ENCODE assay signal across 7 cellular contexts in the genomic region with DNA sequence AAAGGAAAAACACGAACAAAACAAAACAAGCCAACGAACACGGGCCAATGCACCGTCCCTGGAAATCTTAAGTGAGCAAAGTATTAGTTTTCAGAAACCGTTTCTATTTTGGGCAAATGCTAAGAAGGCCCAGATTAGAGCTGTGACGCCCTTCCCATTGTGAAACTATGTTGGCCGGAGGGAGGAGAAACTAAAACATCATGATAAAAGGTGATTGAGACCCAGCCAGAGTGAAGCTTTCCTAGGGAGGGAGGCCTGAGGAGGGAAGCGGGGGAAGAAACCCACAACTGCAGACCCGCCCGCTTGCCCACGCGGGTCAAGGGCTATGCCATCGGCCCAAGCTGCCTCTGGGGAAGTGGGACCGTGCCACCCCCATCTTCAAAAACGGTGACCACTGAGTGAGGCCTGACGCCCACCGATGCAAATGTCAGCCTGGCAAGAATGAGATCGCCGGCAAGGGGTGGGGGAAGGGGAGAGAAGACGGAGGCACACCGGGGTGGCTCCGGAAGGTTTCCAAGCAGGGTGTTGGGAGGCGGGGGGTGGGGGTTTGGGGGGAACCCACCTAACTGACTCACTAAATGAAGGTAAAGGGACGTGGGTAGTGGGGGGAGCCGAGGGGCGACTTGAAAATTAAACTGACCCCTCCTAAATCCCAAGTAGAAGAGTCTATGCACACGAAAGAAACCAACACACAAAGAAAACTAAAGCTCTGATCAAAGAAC.
DNase-seq lines count a peak whose midpoint lies in the region; TF ChIP-seq lines count a peak whose summit lies in the region.
"Not testable (repeated sequence)": the region's sequence is repeated elsewhere in the genome, so short reads cannot be mapped to it uniquely, and the experiment has no call there.

No MANE protein-coding gene starts in this region.

- not testable (repeated sequence) for H3K4me1 ChIP-seq in NT2/D1 (ENCODE audit: insufficient read depth, insufficient read length); left ventricle myocardium inferior; mucosa of stomach (ENCODE audit: control insufficient read depth, insufficient read depth, low read length); skeletal muscle satellite cell (ENCODE audit: control insufficient read depth, insufficient read depth, low read length)

- not testable (repeated sequence) for H3K36me3 ChIP-seq in NT2/D1 (ENCODE audit: insufficient read depth, insufficient read length, low read length); left ventricle myocardium inferior; mucosa of stomach (ENCODE audit: control insufficient read depth, insufficient read depth, low read length); skeletal muscle satellite cell (ENCODE audit: insufficient read depth, low read length)

- H3K4me3 ChIP-seq in GM12865 (ENCODE audit: low read depth, low read length); mucosa of stomach (ENCODE audit: low read length): not testable (repeated sequence)
- H3K4me3 ChIP-seq in NT2/D1 (ENCODE audit: insufficient read length, low read depth): peak overlapping the region; percentile 37
- H3K4me3 ChIP-seq in left ventricle myocardium inferior: peak overlapping the region; percentile 56
- peak overlapping the region; percentile 68 for H3K4me3 ChIP-seq in skeletal muscle satellite cell (ENCODE audit: low read length)

- not testable (repeated sequence) for H3K9me3 ChIP-seq in NT2/D1 (ENCODE audit: insufficient read depth, low read length); left ventricle myocardium inferior (replicated peaks); mucosa of stomach (ENCODE audit: control insufficient read depth, low read length); skeletal muscle satellite cell (replicated peaks; ENCODE audit: low read length)

- H3K27ac Mint-ChIP-seq in activated T-helper 2 cell treated with anti-CD3 and anti-CD28 coated beads, Interferon-gamma antibody, Interleukin-2, Interleukin-4, amounts not matched to agents 10 μg/mL and 5 μg/mL and 100 μg/mL, durations not matched to agents 14 hours and 24 hours and 36 hours: not testable (repeated sequence)

- peak overlapping the region; percentile 76 for H3K9ac ChIP-seq in NT2/D1 (ENCODE audit: insufficient read length, low read depth)
- H3K9ac ChIP-seq in mucosa of stomach (ENCODE audit: low read length): peak overlapping the region; percentile 11
- peak overlapping the region; percentile 56 for H3K9ac ChIP-seq in skeletal muscle satellite cell (ENCODE audit: low read depth, low read length)

- peak overlapping the region; percentile 82 for H3K4me2 ChIP-seq in skeletal muscle satellite cell (ENCODE audit: low read length)

- not testable (repeated sequence) for H3K27me3 ChIP-seq in NT2/D1 (ENCODE audit: insufficient read depth, insufficient read length); mucosa of stomach (ENCODE audit: control insufficient read depth, insufficient read depth, low read length); skeletal muscle satellite cell (ENCODE audit: control insufficient read depth, insufficient read depth, low read length)
- H3K27me3 ChIP-seq in left ventricle myocardium inferior (ENCODE audit: low read depth): peaks cover 87% of the 10 kb centered on the region

- H3K27ac ChIP-seq in left ventricle myocardium inferior (replicated peaks): not testable (repeated sequence)

- intact Hi-C loops in activated T-helper 2 cell treated with anti-CD3 and anti-CD28 coated beads, Interferon-gamma antibody, Interleukin-2, Interleukin-4, amounts not matched to agents 10 μg/mL and 5 μg/mL and 100 μg/mL, durations not matched to agents 14 hours and 24 hours and 36 hours (cut with micrococcal nuclease); left ventricle myocardium inferior (cut with micrococcal nuclease): not testable (repeated sequence)

- not testable (repeated sequence) for H3K27me3 Mint-ChIP-seq in activated T-helper 2 cell treated with anti-CD3 and anti-CD28 coated beads, Interferon-gamma antibody, Interleukin-2, Interleukin-4, amounts not matched to agents 10 μg/mL and 5 μg/mL and 100 μg/mL, durations not matched to agents 14 hours and 24 hours and 36 hours (ENCODE audit: low read depth)

- not testable (repeated sequence) for H3K36me3 Mint-ChIP-seq in activated T-helper 2 cell treated with anti-CD3 and anti-CD28 coated beads, Interferon-gamma antibody, Interleukin-2, Interleukin-4, amounts not matched to agents 10 μg/mL and 5 μg/mL and 100 μg/mL, durations not matched to agents 14 hours and 24 hours and 36 hours (ENCODE audit: low read depth)

- TF ChIP-seq CTCF in GM12865 (IDR thresholded peaks at IDR 0.05; ENCODE audit: insufficient read depth, low read depth, low read length, missing control alignments); left ventricle myocardium inferior (IDR thresholded peaks at IDR 0.05; ENCODE audit: borderline replicate concordance): not testable (repeated sequence)

- peak overlapping the region; percentile 43 for H3K4me3 Mint-ChIP-seq in activated T-helper 2 cell treated with anti-CD3 and anti-CD28 coated beads, Interferon-gamma antibody, Interleukin-2, Interleukin-4, amounts not matched to agents 10 μg/mL and 5 μg/mL and 100 μg/mL, durations not matched to agents 14 hours and 24 hours and 36 hours (ENCODE audit: low read depth)

- H3K9me3 Mint-ChIP-seq in activated T-helper 2 cell treated with anti-CD3 and anti-CD28 coated beads, Interferon-gamma antibody, Interleukin-2, Interleukin-4, amounts not matched to agents 10 μg/mL and 5 μg/mL and 100 μg/mL, durations not matched to agents 14 hours and 24 hours and 36 hours: not testable (repeated sequence)

- DNase-seq in GM12865 (ENCODE audit: low read depth) (peak; percentile 12), NT2/D1 (ENCODE audit: low read depth, low spot score) (peak; percentile 50), ecto neural progenitor cell (ENCODE audit: low spot score) (peak; percentile 62)
- DNase-seq in activated T-helper 2 cell treated with anti-CD3 and anti-CD28 coated beads, Interferon-gamma antibody, Interleukin-2, Interleukin-4, amounts not matched to agents 10 μg/mL and 5 μg/mL and 100 μg/mL, durations not matched to agents 14 hours and 24 hours and 36 hours (ENCODE audit: low spot score); left ventricle myocardium inferior: not testable (repeated sequence)

- H3K4me1 Mint-ChIP-seq in activated T-helper 2 cell treated with anti-CD3 and anti-CD28 coated beads, Interferon-gamma antibody, Interleukin-2, Interleukin-4, amounts not matched to agents 10 μg/mL and 5 μg/mL and 100 μg/mL, durations not matched to agents 14 hours and 24 hours and 36 hours (ENCODE audit: low read depth): not testable (repeated sequence)

Comparison
In these comparisons a context has a peak if more than half of its experiments do, and no peak if none do; other contexts are left out.
1. H3K9ac ChIP-seq: peak in every context shown above with its lines; median percentile 76 in NT2/D1; 56 in skeletal muscle satellite cell; 11 in mucosa of stomach.